ENCODE assay signal across 30 cellular contexts in genomic region chr15:31040611-31041010, GRCh38.
"Had no signal": no experiment of that assay in that cellular context is flagged by ENCODE, and none has a peak within 500 bp of the region (broad histone marks: within the 10 kb centered on the region; RNA-seq: fewer than 3 reads in every experiment).

No MANE protein-coding gene starts in this region.

- H3K4me2 ChIP-seq: neural progenitor cell had no signal

- H3K9ac ChIP-seq: neural progenitor cell, parathyroid adenoma had no signal

- DNase-seq: naive thymus-derived CD4-positive, alpha-beta T cell; natural killer cell; nucleus accumbens; ovary; psoas muscle; right cardiac atrium; right lobe of liver; sigmoid colon; small intestine; stimulated activated CD4-positive, alpha-beta T cell treated with anti-CD3 and anti-CD28 coated beads, Interleukin-15, amount 100 ng/mL, for 24 hours; stimulated activated CD4-positive, alpha-beta T cell treated with anti-CD3 and anti-CD28 coated beads, Interleukin-2, amount 100 ng/mL, for 24 hours; stimulated activated CD4-positive, alpha-beta T cell treated with anti-CD3 and anti-CD28 coated beads, Interleukin-2, amount 100 ng/mL, for 48 hours; stimulated activated CD4-positive, alpha-beta T cell treated with anti-CD3 and anti-CD28 coated beads, Interleukin-4, amount 100 ng/mL, for 24 hours; stimulated activated naive CD4-positive, alpha-beta T cell; stimulated activated naive CD8-positive, alpha-beta T cell treated with anti-CD3 and anti-CD28 coated beads, Interleukin-15, amount 100 ng/mL, for 72 hours; stimulated activated naive CD8-positive, alpha-beta T cell treated with anti-CD3 and anti-CD28 coated beads, Interleukin-15, Interleukin-2, amounts not matched to agents 100 U/mL and 50 U/mL, for 24 hours; substantia nigra; testis; tibial artery; transverse colon; upper lobe of right lung; uterus had no signal

- ATAC-seq: naive thymus-derived CD4-positive, alpha-beta T cell; natural killer cell; psoas muscle; right cardiac atrium; right lobe of liver; stimulated activated effector memory CD8-positive, alpha-beta T cell treated with anti-CD3 and anti-CD28 coated beads, Interleukin-12 subunit alpha, Interleukin-12 subunit beta, amount 100 ng/mL, for 72 hours; stimulated activated naive CD8-positive, alpha-beta T cell treated with anti-CD3 and anti-CD28 coated beads, Interleukin-15, amount 100 ng/mL, for 72 hours; stimulated activated naive CD8-positive, alpha-beta T cell treated with anti-CD3 and anti-CD28 coated beads, Interleukin-15, Interleukin-2, amounts not matched to agents 100 U/mL and 50 U/mL, for 24 hours; upper lobe of right lung had no signal

- H3K36me3 Mint-ChIP-seq: naive thymus-derived CD4-positive, alpha-beta T cell; natural killer cell; neural progenitor cell; stimulated activated effector memory CD8-positive, alpha-beta T cell treated with anti-CD3 and anti-CD28 coated beads, Interleukin-12 subunit alpha, Interleukin-12 subunit beta, amount 100 ng/mL, for 72 hours; type B pancreatic cell had no signal

- H3K27ac Mint-ChIP-seq: natural killer cell; nephron; neural progenitor cell; progenitor cell of endocrine pancreas; stimulated activated effector memory CD8-positive, alpha-beta T cell treated with anti-CD3 and anti-CD28 coated beads, Interleukin-12 subunit alpha, Interleukin-12 subunit beta, amount 100 ng/mL, for 72 hours; type B pancreatic cell had no signal

- H3K4me1 ChIP-seq: neural progenitor cell, parathyroid adenoma, psoas muscle, right lobe of liver, sigmoid colon, suprapubic skin, testis, tibial artery, transverse colon, upper lobe of right lung, uterus had no signal

- H3K4me3 Mint-ChIP-seq: naive thymus-derived CD4-positive, alpha-beta T cell; natural killer cell; nephron; neural progenitor cell; stimulated activated effector memory CD8-positive, alpha-beta T cell treated with anti-CD3 and anti-CD28 coated beads, Interleukin-12 subunit alpha, Interleukin-12 subunit beta, amount 100 ng/mL, for 72 hours; stimulated activated naive CD8-positive, alpha-beta T cell treated with anti-CD3 and anti-CD28 coated beads, Interleukin-15, amount 100 ng/mL, for 72 hours; type B pancreatic cell had no signal

- H3K27me3 ChIP-seq: neural progenitor cell, neutrophil, ovary, right lobe of liver, sigmoid colon, suprapubic skin, testis, tibial artery, transverse colon, upper lobe of right lung, uterus had no signal

- H3K9me3 Mint-ChIP-seq: naive thymus-derived CD4-positive, alpha-beta T cell; natural killer cell; nephron; stimulated activated effector memory CD8-positive, alpha-beta T cell treated with anti-CD3 and anti-CD28 coated beads, Interleukin-12 subunit alpha, Interleukin-12 subunit beta, amount 100 ng/mL, for 72 hours; stimulated activated naive CD8-positive, alpha-beta T cell treated with anti-CD3 and anti-CD28 coated beads, Interleukin-15, amount 100 ng/mL, for 72 hours; type B pancreatic cell had no signal

- H3K27me3 Mint-ChIP-seq: progenitor cell of endocrine pancreas, type B pancreatic cell had no signal

- H3K4me3 ChIP-seq: neural progenitor cell, ovary, psoas muscle, right lobe of liver, sigmoid colon, suprapubic skin, testis, tibial artery, transverse colon, upper lobe of right lung, uterus had no signal

- H3K27ac ChIP-seq: neural progenitor cell, neutrophil, ovary, parathyroid adenoma, psoas muscle, right lobe of liver, sigmoid colon, suprapubic skin, testis, tibial artery, transverse colon, upper lobe of right lung, uterus had no signal

- H3K9me3 ChIP-seq: neutrophil, ovary, psoas muscle, right lobe of liver, sigmoid colon, suprapubic skin, testis, tibial artery, transverse colon, upper lobe of right lung, uterus had no signal

- H2AFZ ChIP-seq: neural progenitor cell, parathyroid adenoma had no signal

- H3K4me1 Mint-ChIP-seq: natural killer cell; neural progenitor cell; stimulated activated effector memory CD8-positive, alpha-beta T cell treated with anti-CD3 and anti-CD28 coated beads, Interleukin-12 subunit alpha, Interleukin-12 subunit beta, amount 100 ng/mL, for 72 hours; stimulated activated naive CD8-positive, alpha-beta T cell treated with anti-CD3 and anti-CD28 coated beads, Interleukin-15, amount 100 ng/mL, for 72 hours had no signal

- H3K36me3 ChIP-seq: neural progenitor cell, neutrophil, ovary, right lobe of liver, sigmoid colon, suprapubic skin, tibial artery, transverse colon, upper lobe of right lung, uterus had no signal
